Comparison of ENCODE assay signal across 9 cellular contexts in the genomic region with DNA sequence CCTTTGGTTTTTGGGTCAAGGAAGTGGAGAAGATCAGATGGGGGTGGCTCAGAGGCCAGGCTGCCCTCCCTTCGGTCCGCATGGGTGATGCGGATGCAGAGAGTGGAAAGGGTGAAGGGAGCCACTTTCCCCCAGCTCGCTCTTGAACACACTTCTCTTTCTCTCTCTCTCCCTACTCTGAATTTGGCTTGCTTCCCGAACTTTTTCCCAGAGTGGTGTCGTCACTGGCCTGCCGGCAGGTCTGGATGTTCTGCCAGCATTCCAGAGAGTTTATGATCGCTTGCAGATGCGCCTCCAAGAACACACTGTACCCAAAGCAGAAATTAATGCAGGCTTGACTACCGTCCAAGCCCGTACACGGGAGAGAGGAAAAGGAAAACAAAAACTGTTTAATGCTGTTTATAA.
DNase-seq lines count a peak whose midpoint lies in the region; ATAC-seq and TF ChIP-seq lines count a peak whose summit lies in the region.
"Had no signal": no experiment of that assay in that cellular context is flagged by ENCODE, and none has a peak within 500 bp of the region (broad histone marks: within the 10 kb centered on the region; RNA-seq: fewer than 3 reads in every experiment).

No MANE protein-coding gene starts in this region.

- H3K36me3 ChIP-seq in ascending aorta: peaks cover 6 to 29% of the 10 kb centered on the region in 2 donors
- H3K36me3 ChIP-seq in Karpas-422 (ENCODE audit: insufficient read depth, low read length): no peaks in the 10 kb centered on the region

- H3K27ac ChIP-seq in ascending aorta (peak overlapping the region; percentile 92 to 99), Karpas-422 (ENCODE audit: low read length) (no peak overlapping the region)

- H3K4me2 ChIP-seq in Karpas-422 (ENCODE audit: low read depth, low read length, poor library complexity, severe bottlenecking): no peak overlapping the region

- H2AFZ ChIP-seq in Karpas-422 (ENCODE audit: low read length): no peak overlapping the region

- H3K9me3 ChIP-seq in ascending aorta (no peaks in the 10 kb centered on the region), Karpas-422 (ENCODE audit: low read length) (no peaks in the 10 kb centered on the region)

- H4K20me1 ChIP-seq in Karpas-422 (ENCODE audit: insufficient read depth, low read depth, low read length): no peaks in the 10 kb centered on the region

- H3K9me2 ChIP-seq in Karpas-422 (replicated peaks; ENCODE audit: insufficient read depth, low read length): no peaks in the 10 kb centered on the region

- peaks cover 63 to 89% of the 10 kb centered on the region in 2 donors for H3K4me1 ChIP-seq in ascending aorta
- peaks cover 18% of the 10 kb centered on the region for H3K4me1 ChIP-seq in Karpas-422 (ENCODE audit: low read length)

- H3K9ac ChIP-seq in Karpas-422 (ENCODE audit: low read length): no peak overlapping the region

- TF ChIP-seq CTCF in AG09319 (IDR thresholded peaks at IDR 0.05; ENCODE audit: low read depth, low read length) (no peak), ascending aorta (IDR thresholded peaks at IDR 0.05) (no peak)

- intact Hi-C loops in ascending aorta (cut with DNase I): loop anchor here (1.0 to 5.0 kb wide), 2 partner anchors 17 to 135 kb away; partner anchors contain the start of gene NNMT

- ATAC-seq in GM21447 (IDR thresholded peaks at IDR 0.05; ENCODE audit: unreplicated experiment): no peak
- ATAC-seq: GM12878 had no signal

- H3K79me2 ChIP-seq in Karpas-422 (ENCODE audit: low read length): no peaks in the 10 kb centered on the region

- H3K27me3 ChIP-seq in ascending aorta (no peaks in the 10 kb centered on the region), Karpas-422 (ENCODE audit: low read length) (no peaks in the 10 kb centered on the region)

- DNase-seq in AG09319 (ENCODE audit: extremely low read depth, low read depth) (peak; percentile 94), NCI-H1048 (lab: John Stamatoyannopoulos, UW) (peak; percentile 36), ascending aorta (ENCODE audit: low spot score in 2 of 2) (peak; percentile 84 to 97), hepatic stellate cell (ENCODE audit: low spot score) (peak; percentile 87), skeletal muscle cell (ENCODE audit: low read depth) (peak; percentile 100), Karpas-422 (no peak)
- DNase-seq in activated effector memory CD4-positive, alpha-beta T cell treated with Interleukin-2 at 50 U/mL for 16 hours: no peak

- H3K4me3 ChIP-seq in ascending aorta (peak overlapping the region; percentile 18 to 26), skeletal muscle cell (ENCODE audit: low read depth, low read length) (no peak overlapping the region), Karpas-422 (ENCODE audit: low read length) (no peak overlapping the region)
- H3K4me3 ChIP-seq: GM12878 had no signal

Comparison
In these comparisons a context has a peak if more than half of its experiments do, and no peak if none do; other contexts are left out.
1. DNase-seq: peak in AG09319 (single experiment), NCI-H1048 (single experiment), ascending aorta (2 of 2), hepatic stellate cell (single experiment) and skeletal muscle cell (single experiment); none in activated effector memory CD4-positive, alpha-beta T cell treated with Interleukin-2 at 50 U/mL for 16 hours (single experiment) and Karpas-422 (single experiment).
2. H3K4me3 ChIP-seq: peak in ascending aorta (2 of 2); none in skeletal muscle cell (single experiment) and Karpas-422 (single experiment).